Comparison of ENCODE assay signal across 8 cellular contexts in the genomic region with DNA sequence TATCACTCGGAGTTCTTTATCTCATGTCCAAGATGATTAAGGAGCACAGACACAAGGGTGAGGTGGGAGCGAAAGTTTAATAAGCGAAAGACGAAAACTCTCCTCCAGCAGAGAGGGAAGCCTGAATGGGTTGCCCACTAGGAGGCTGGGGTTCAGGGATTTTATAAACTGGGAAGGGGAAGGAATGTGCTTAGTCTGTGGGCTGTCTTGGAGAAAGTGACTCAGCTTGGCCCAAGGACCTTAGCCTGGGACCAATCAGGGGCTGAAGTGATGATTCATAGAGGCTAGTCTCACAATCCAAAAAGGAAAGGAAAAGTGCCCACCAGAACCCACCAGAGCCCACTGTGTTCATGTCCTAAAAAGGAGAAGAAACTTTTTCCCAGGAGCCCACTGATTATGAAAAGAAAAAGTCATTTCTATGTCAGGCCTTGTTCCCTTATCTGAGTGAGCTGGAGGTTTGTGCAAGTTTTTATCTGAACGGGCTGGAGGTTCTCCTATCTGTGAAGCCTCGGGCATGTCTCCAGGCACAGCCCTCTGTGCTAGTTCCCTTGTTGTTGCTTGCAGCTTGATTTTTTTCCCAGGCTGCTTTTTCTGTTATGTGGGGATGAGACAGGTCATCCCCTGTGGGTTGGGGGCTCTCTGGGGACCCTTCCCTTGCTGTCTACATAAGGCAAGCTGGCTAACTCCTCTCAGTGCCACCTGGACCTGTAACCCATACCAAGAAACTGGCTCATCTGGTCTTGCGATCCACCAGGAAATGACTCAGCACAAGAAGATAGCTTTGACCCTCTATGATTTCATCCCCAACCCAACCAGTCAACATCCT. TPM values are rescaled to one million over a fixed set of nuclear protein-coding genes. Genes with fewer than 3 reads are reported as not detected.
DNase-seq lines count a peak whose midpoint lies in the region; ATAC-seq, FAIRE-seq and TF ChIP-seq lines count a peak whose summit lies in the region.

No MANE protein-coding gene starts in this region.

- H3K27ac Mint-ChIP-seq in activated CD8-positive, alpha-beta memory T cell treated with anti-CD3 and anti-CD28 coated beads, Interleukin-2, amount 10 ng/mL, durations not matched to agents 7 days and 5 days, result no peak overlapping the region
- no peak overlapping the region for H3K27ac Mint-ChIP-seq in activated T-helper 2 cell treated with anti-CD3 and anti-CD28 coated beads, Interferon-gamma antibody, Interleukin-2, Interleukin-4, amounts not matched to agents 10 μg/mL and 5 μg/mL and 100 μg/mL, durations not matched to agents 14 hours and 24 hours and 36 hours

- no peak for ATAC-seq in activated CD8-positive, alpha-beta memory T cell treated with anti-CD3 and anti-CD28 coated beads, Interleukin-2, amount 10 ng/mL, durations not matched to agents 7 days and 5 days
- ATAC-seq in HG02970 (IDR thresholded peaks at IDR 0.05; ENCODE audit: low FRiP score, unreplicated experiment), result no peak

- peaks cover 12% of the 10 kb centered on the region for H3K27me3 Mint-ChIP-seq in activated CD8-positive, alpha-beta memory T cell treated with anti-CD3 and anti-CD28 coated beads, Interleukin-2, amount 10 ng/mL, durations not matched to agents 7 days and 5 days
- peaks cover 15% of the 10 kb centered on the region for H3K27me3 Mint-ChIP-seq in activated T-helper 2 cell treated with anti-CD3 and anti-CD28 coated beads, Interferon-gamma antibody, Interleukin-2, Interleukin-4, amounts not matched to agents 10 μg/mL and 5 μg/mL and 100 μg/mL, durations not matched to agents 14 hours and 24 hours and 36 hours (ENCODE audit: low read depth)

- H3K27ac ChIP-seq in ascending aorta (peak overlapping the region; percentile 38 to 61), thyroid gland (peak overlapping the region; percentile 14 to 31 (median 25))

- H3K4me1 ChIP-seq in ascending aorta, result peaks cover 0 to 2% of the 10 kb centered on the region in 2 donors
- H3K4me1 ChIP-seq in thyroid gland, result peaks cover 10 to 11% of the 10 kb centered on the region in 2 donors

- H3K36me3 ChIP-seq in ascending aorta (no peaks in the 10 kb centered on the region), thyroid gland (no peaks in the 10 kb centered on the region)

- CTCF ChIA-PET in activated CD8-positive, alpha-beta memory T cell treated with anti-CD3 and anti-CD28 coated beads, Interleukin-2, amount 10 ng/mL, durations not matched to agents 7 days and 5 days (lab: Charles Lee), result interaction anchor here (1.4 to 4.4 kb wide), 2 partner anchors 9 to 72 kb away, joined by 3 to 43 read pairs; no protein-coding TSS in a partner anchor

- TF ChIP-seq POLR2A in thyroid gland (IDR thresholded peaks at IDR 0.05) (no peak), GM12892 (IDR thresholded peaks at IDR 0.05; ENCODE audit: low read depth, low read length) (no peak)

- no peaks in the 10 kb centered on the region for H3K27me3 ChIP-seq in ascending aorta
- no peaks in the 10 kb centered on the region for H3K27me3 ChIP-seq in thyroid gland

- DNase-seq in HS-27A (ENCODE audit: low read depth) (peak; percentile 62), ascending aorta (ENCODE audit: low spot score in 2 of 2) (peak in 1 of 2 donors; percentile 68), iris pigment epithelial cell (ENCODE audit: low read depth) (peak; percentile 93), thyroid gland (no peak), GM12892 (ENCODE audit: insufficient read length) (no peak)
- DNase-seq in activated CD8-positive, alpha-beta memory T cell treated with anti-CD3 and anti-CD28 coated beads, Interleukin-2, amount 10 ng/mL, durations not matched to agents 7 days and 5 days, result no peak
- DNase-seq in activated T-helper 2 cell treated with anti-CD3 and anti-CD28 coated beads, Interferon-gamma antibody, Interleukin-2, Interleukin-4, amounts not matched to agents 10 μg/mL and 5 μg/mL and 100 μg/mL, durations not matched to agents 14 hours and 24 hours and 36 hours (ENCODE audit: low spot score), result no peak

- H3K9me3 Mint-ChIP-seq in activated CD8-positive, alpha-beta memory T cell treated with anti-CD3 and anti-CD28 coated beads, Interleukin-2, amount 10 ng/mL, durations not matched to agents 7 days and 5 days (ENCODE audit: low read depth), result peaks cover 10% of the 10 kb centered on the region
- H3K9me3 Mint-ChIP-seq in activated T-helper 2 cell treated with anti-CD3 and anti-CD28 coated beads, Interferon-gamma antibody, Interleukin-2, Interleukin-4, amounts not matched to agents 10 μg/mL and 5 μg/mL and 100 μg/mL, durations not matched to agents 14 hours and 24 hours and 36 hours, result peaks cover 16% of the 10 kb centered on the region

- intact Hi-C loops in ascending aorta (cut with DNase I), result no loop called here
- intact Hi-C loops in thyroid gland (cut with DNase I), result loop anchor here (2.0 to 10.0 kb wide), 2 partner anchors 71 to 101 kb away; no protein-coding TSS in a partner anchor
- intact Hi-C loops in activated T-helper 2 cell treated with anti-CD3 and anti-CD28 coated beads, Interferon-gamma antibody, Interleukin-2, Interleukin-4, amounts not matched to agents 10 μg/mL and 5 μg/mL and 100 μg/mL, durations not matched to agents 14 hours and 24 hours and 36 hours (cut with micrococcal nuclease), result no loop called here

- TF ChIP-seq CTCF in ascending aorta (IDR thresholded peaks at IDR 0.05), result no peak
- no peak for TF ChIP-seq CTCF in thyroid gland (IDR thresholded peaks at IDR 0.05)

- peaks cover 9% of the 10 kb centered on the region for H3K36me3 Mint-ChIP-seq in activated CD8-positive, alpha-beta memory T cell treated with anti-CD3 and anti-CD28 coated beads, Interleukin-2, amount 10 ng/mL, durations not matched to agents 7 days and 5 days
- H3K36me3 Mint-ChIP-seq in activated T-helper 2 cell treated with anti-CD3 and anti-CD28 coated beads, Interferon-gamma antibody, Interleukin-2, Interleukin-4, amounts not matched to agents 10 μg/mL and 5 μg/mL and 100 μg/mL, durations not matched to agents 14 hours and 24 hours and 36 hours (ENCODE audit: low read depth), result peaks cover 8% of the 10 kb centered on the region

- H3K9me3 ChIP-seq in ascending aorta (peaks cover 10 to 18% of the 10 kb centered on the region in 2 donors), thyroid gland (no peaks in the 10 kb centered on the region)

- H3K4me3 Mint-ChIP-seq in activated CD8-positive, alpha-beta memory T cell treated with anti-CD3 and anti-CD28 coated beads, Interleukin-2, amount 10 ng/mL, durations not matched to agents 7 days and 5 days, result no peak overlapping the region
- H3K4me3 Mint-ChIP-seq in activated T-helper 2 cell treated with anti-CD3 and anti-CD28 coated beads, Interferon-gamma antibody, Interleukin-2, Interleukin-4, amounts not matched to agents 10 μg/mL and 5 μg/mL and 100 μg/mL, durations not matched to agents 14 hours and 24 hours and 36 hours (ENCODE audit: low read depth), result no peak overlapping the region

- peaks cover 10% of the 10 kb centered on the region for H3K4me1 Mint-ChIP-seq in activated CD8-positive, alpha-beta memory T cell treated with anti-CD3 and anti-CD28 coated beads, Interleukin-2, amount 10 ng/mL, durations not matched to agents 7 days and 5 days
- H3K4me1 Mint-ChIP-seq in activated T-helper 2 cell treated with anti-CD3 and anti-CD28 coated beads, Interferon-gamma antibody, Interleukin-2, Interleukin-4, amounts not matched to agents 10 μg/mL and 5 μg/mL and 100 μg/mL, durations not matched to agents 14 hours and 24 hours and 36 hours (ENCODE audit: low read depth), result peaks cover 5% of the 10 kb centered on the region

- FAIRE-seq in GM12892 (lab: Jason Lieb, UNC), result no peak

- WGBS in thyroid gland, 2 donors, result 74 to 75% methylated on average over 7 of the region's 7 CpGs

- H3K4me3 ChIP-seq in ascending aorta, result no peak overlapping the region
- H3K4me3 ChIP-seq in thyroid gland (replicated peaks in 1 of 3), result no peak overlapping the region

RNA-seq across cellular contexts. Expression of gene GOLGA5, which starts 8.3 kb away (rescaled TPM):
- 26.3 TPM for total RNA-seq in ascending aorta
- 10 to 100 TPM; 54.5 to 58.2 (median 57.6) TPM for total RNA-seq in thyroid gland
- 10 to 100 TPM; 18.5 to 19.7 TPM for total RNA-seq in activated CD8-positive, alpha-beta memory T cell treated with anti-CD3 and anti-CD28 coated beads, Interleukin-2, amount 10 ng/mL, durations not matched to agents 7 days and 5 days
- polyA plus RNA-seq in GM12892 (2012; ENCODE audit: missing spikeins), result 19.8 TPM
- total RNA-seq in activated T-helper 2 cell treated with anti-CD3 and anti-CD28 coated beads, Interferon-gamma antibody, Interleukin-2, Interleukin-4, amounts not matched to agents 10 μg/mL and 5 μg/mL and 100 μg/mL, durations not matched to agents 14 hours and 24 hours and 36 hours, result 22.5 and 23.4 TPM in 2 replicates

RNA-seq across cellular contexts. Expression of gene LGMN, which starts 37.4 kb away (rescaled TPM):
- total RNA-seq in ascending aorta (76.7 TPM), thyroid gland (100 to 1,000 TPM; 226 to 405 (median 297) TPM)
- total RNA-seq in activated CD8-positive, alpha-beta memory T cell treated with anti-CD3 and anti-CD28 coated beads, Interleukin-2, amount 10 ng/mL, durations not matched to agents 7 days and 5 days, result 1 to 10 TPM in 1 of 2 experiments, under 1 TPM in 1; 0.63 to 1.2 TPM
- polyA plus RNA-seq in GM12892 (2012; ENCODE audit: missing spikeins), result 265 TPM
- 1.1 and 1.3 TPM in 2 replicates for total RNA-seq in activated T-helper 2 cell treated with anti-CD3 and anti-CD28 coated beads, Interferon-gamma antibody, Interleukin-2, Interleukin-4, amounts not matched to agents 10 μg/mL and 5 μg/mL and 100 μg/mL, durations not matched to agents 14 hours and 24 hours and 36 hours

Comparison
In these comparisons a context has a peak if more than half of its experiments do, and no peak if none do; other contexts are left out.
1. DNase-seq: peak in HS-27A (single experiment) and iris pigment epithelial cell (single experiment); none in thyroid gland (0 of 2), activated CD8-positive, alpha-beta memory T cell treated with anti-CD3 and anti-CD28 coated beads, Interleukin-2, amount 10 ng/mL, durations not matched to agents 7 days and 5 days (single experiment), GM12892 (single experiment) and activated T-helper 2 cell treated with anti-CD3 and anti-CD28 coated beads, Interferon-gamma antibody, Interleukin-2, Interleukin-4, amounts not matched to agents 10 μg/mL and 5 μg/mL and 100 μg/mL, durations not matched to agents 14 hours and 24 hours and 36 hours (single experiment).
2. RNA of gene LGMN, which starts 37.4 kb away (total RNA-seq): 226 to 405 TPM in thyroid gland and 76.7 TPM in ascending aorta (single experiment); 0.63 to 1.2 TPM in activated CD8-positive, alpha-beta memory T cell treated with anti-CD3 and anti-CD28 coated beads, Interleukin-2, amount 10 ng/mL, durations not matched to agents 7 days and 5 days and 1.1 to 1.3 TPM in activated T-helper 2 cell treated with anti-CD3 and anti-CD28 coated beads, Interferon-gamma antibody, Interleukin-2, Interleukin-4, amounts not matched to agents 10 μg/mL and 5 μg/mL and 100 μg/mL, durations not matched to agents 14 hours and 24 hours and 36 hours; every median in the first group is over 10 times any median in the second.